ENCODE assay signal across 19 cellular contexts in genomic region chr15:72786244-72786641, GRCh38. TPM values are rescaled to one million over a fixed set of nuclear protein-coding genes. Genes with fewer than 3 reads are reported as not detected.
DNase-seq lines count a peak whose midpoint lies in the region; ATAC-seq, FAIRE-seq and TF ChIP-seq lines count a peak whose summit lies in the region.
"Had no signal": no experiment of that assay in that cellular context is flagged by ENCODE, and none has a peak within 500 bp of the region (broad histone marks: within the 10 kb centered on the region; RNA-seq: fewer than 3 reads in every experiment).

No MANE protein-coding gene starts in this region.

- TF ChIP-seq CTCF in HepG2 (CRISPR knock-in tag; IDR thresholded peaks at IDR 0.05), result no peak
- TF ChIP-seq CTCF in right lobe of liver (IDR thresholded peaks at IDR 0.05), result no peak
- no peak for TF ChIP-seq CTCF in hepatocyte (IDR thresholded peaks at IDR 0.05; ENCODE audit: poor library complexity)

- CTCF ChIA-PET in HepG2 (lab: Yijun Ruan, JAX; ENCODE audit: low intra/inter-chr PET ratio, low total read pairs), result no interaction called here

- H4K20me1 ChIP-seq in HepG2 (ENCODE audit: insufficient read depth, low read length), result no peaks in the 10 kb centered on the region
- peaks cover 4% of the 10 kb centered on the region for H4K20me1 ChIP-seq in hepatocyte (ENCODE audit: insufficient read depth, poor library complexity, severe bottlenecking)

- TF ChIP-seq RAD21 in HepG2 (CRISPR knock-in tag; IDR thresholded peaks at IDR 0.05), result no peak

- intact Hi-C loops in HepG2 (cut with micrococcal nuclease; ENCODE audit: unreplicated experiment) (no loop called here), right lobe of liver (cut with DNase I) (no loop called here)
- intact Hi-C loops in activated T-helper 2 cell treated with anti-CD3 and anti-CD28 coated beads, Interferon-gamma antibody, Interleukin-2, Interleukin-4, amounts not matched to agents 10 μg/mL and 5 μg/mL and 100 μg/mL, durations not matched to agents 14 hours and 24 hours and 36 hours (cut with micrococcal nuclease), result loop anchor here (10.0 kb wide), 3 partner anchors 101 to 561 kb away; partner anchors contain the start of genes BBS4 and HIGD2B

- peaks cover 0 to 9% of the 10 kb centered on the region in 2 experiments; a peak in 1 of 5 replicates for H3K27me3 ChIP-seq in HepG2 (ENCODE audit: control insufficient read depth in 1 of 2, insufficient read depth in 2 of 2, low read length in 2 of 2)
- no peaks in the 10 kb centered on the region for H3K27me3 ChIP-seq in right lobe of liver
- no peaks in the 10 kb centered on the region for H3K27me3 ChIP-seq in hepatocyte
- H3K27me3 ChIP-seq: sigmoid colon had no signal

- TF ChIP-seq EP300 in HepG2 (IDR thresholded peaks at IDR 0.05; ENCODE audit: low read depth in 2 of 2, low read length in 2 of 2), result no peak
- TF ChIP-seq EP300 in HepG2 (CRISPR knock-in tag; IDR thresholded peaks at IDR 0.05; ENCODE audit: borderline replicate concordance), result no peak

- H3K27ac ChIP-seq in HepG2 (ENCODE audit: extremely low read length, insufficient read depth, low read length) (no peak overlapping the region), right lobe of liver (no peak overlapping the region), hepatocyte (peak overlapping the region; percentile 97), temporal lobe (ENCODE audit: low read depth, low read length) (peak overlapping the region; percentile 67)

- TF ChIP-seq POLR2A in HepG2 (IDR thresholded peaks at IDR 0.05; ENCODE audit: insufficient read depth in 1 of 2, low read depth in 2 of 2, low read length in 2 of 2) (no peak), right lobe of liver (IDR thresholded peaks at IDR 0.05) (no peak)

- H2AFZ ChIP-seq in HepG2 (ENCODE audit: low read length), result peak overlapping the region; percentile 74
- peak overlapping the region; percentile 33 for H2AFZ ChIP-seq in hepatocyte

- FAIRE-seq in HepG2 (lab: Jason Lieb, UNC), result no peak

- peaks cover 8% of the 10 kb centered on the region for H3K36me3 Mint-ChIP-seq in activated T-helper 2 cell treated with anti-CD3 and anti-CD28 coated beads, Interferon-gamma antibody, Interleukin-2, Interleukin-4, amounts not matched to agents 10 μg/mL and 5 μg/mL and 100 μg/mL, durations not matched to agents 14 hours and 24 hours and 36 hours (ENCODE audit: low read depth)

- H3K4me3 ChIP-seq in HepG2 (replicated peaks in 1 of 3; ENCODE audit: insufficient read depth in 1 of 3, low read depth in 2 of 3, low read length in 3 of 3) (no peak overlapping the region), right lobe of liver (no peak overlapping the region), hepatocyte (no peak overlapping the region)
- H3K4me3 ChIP-seq: sigmoid colon had no signal

- H3K4me3 Mint-ChIP-seq in activated T-helper 2 cell treated with anti-CD3 and anti-CD28 coated beads, Interferon-gamma antibody, Interleukin-2, Interleukin-4, amounts not matched to agents 10 μg/mL and 5 μg/mL and 100 μg/mL, durations not matched to agents 14 hours and 24 hours and 36 hours (ENCODE audit: low read depth), result no peak overlapping the region

- peaks cover 39% of the 10 kb centered on the region for H3K4me1 ChIP-seq in HepG2 (ENCODE audit: insufficient read depth, low read length)
- H3K4me1 ChIP-seq in right lobe of liver, result peaks cover 0 to 14% (median 8%) of the 10 kb centered on the region in 4 donors
- peaks cover 24% of the 10 kb centered on the region for H3K4me1 ChIP-seq in hepatocyte (ENCODE audit: insufficient read depth)

- H3K4me1 Mint-ChIP-seq in activated T-helper 2 cell treated with anti-CD3 and anti-CD28 coated beads, Interferon-gamma antibody, Interleukin-2, Interleukin-4, amounts not matched to agents 10 μg/mL and 5 μg/mL and 100 μg/mL, durations not matched to agents 14 hours and 24 hours and 36 hours (ENCODE audit: low read depth), result peaks cover 53% of the 10 kb centered on the region

- H3K9me3 ChIP-seq in HepG2 (ENCODE audit: low read length) (no peaks in the 10 kb centered on the region), right lobe of liver (no peaks in the 10 kb centered on the region), hepatocyte (ENCODE audit: low read depth) (no peaks in the 10 kb centered on the region)
- H3K9me3 ChIP-seq: Caco-2, sigmoid colon had no signal

- H3K36me3 ChIP-seq in HepG2 (replicated peaks in 1 of 2; ENCODE audit: control insufficient read depth in 1 of 2, insufficient read depth in 2 of 2, low read length in 2 of 2), result no peaks in the 10 kb centered on the region
- no peaks in the 10 kb centered on the region for H3K36me3 ChIP-seq in right lobe of liver
- H3K36me3 ChIP-seq in hepatocyte (replicated peaks; ENCODE audit: insufficient read depth, low read depth), result no peaks in the 10 kb centered on the region
- H3K36me3 ChIP-seq: sigmoid colon had no signal

- H3K27me3 Mint-ChIP-seq in activated T-helper 2 cell treated with anti-CD3 and anti-CD28 coated beads, Interferon-gamma antibody, Interleukin-2, Interleukin-4, amounts not matched to agents 10 μg/mL and 5 μg/mL and 100 μg/mL, durations not matched to agents 14 hours and 24 hours and 36 hours (ENCODE audit: low read depth), result no peaks in the 10 kb centered on the region

- H3K4me2 ChIP-seq in HepG2 (ENCODE audit: low read depth, low read length) (peak overlapping the region; percentile 32; the same call in 1 of the 2 replicates), hepatocyte (no peak overlapping the region)

- no peak overlapping the region for H3K9ac ChIP-seq in HepG2 (ENCODE audit: insufficient read depth, low read depth, low read length)

- H3K79me2 ChIP-seq in HepG2 (ENCODE audit: insufficient read depth, low read length) (peaks cover 21% of the 10 kb centered on the region), hepatocyte (peaks cover 18% of the 10 kb centered on the region)

- no TSS peak for BruUV-seq in HepG2 (replicated peaks; lab: Mats Ljungman, UMichigan)

- WGBS in HepG2 (ENCODE audit: low lambda C conversion rate), result 67% methylated on average over 4 of the region's 4 CpGs
- 92% methylated on average over 4 of the region's 4 CpGs for WGBS in right lobe of liver (ENCODE audit: insufficient coverage, low coverage, low lambda C conversion rate, missing lambda C conversion rate)
- WGBS in hepatocyte (ENCODE audit: low lambda C conversion rate, missing lambda C conversion rate), result 92% methylated on average over 4 of the region's 4 CpGs

- in situ Hi-C loops in HepG2 (cut with HindIII; ENCODE audit: extremely low pct_ligation_motif_present, low pct_unique_long_range_greater_than_20kb), result no loop called here

- POLR2A ChIA-PET in HepG2 (lab: Yijun Ruan, JAX), result no interaction called here

- ATAC-seq in HepG2 (no peak), right lobe of liver (no peak)
- ATAC-seq in activated CD4-positive, CD25-positive, alpha-beta regulatory T cell treated with anti-CD3 and anti-CD28 coated beads, Interleukin-2, amount 50 U/mL, for 24 hours, result no peak
- ATAC-seq: left lobe of liver had no signal

- peak overlapping the region; percentile 43 for H3K27ac Mint-ChIP-seq in activated T-helper 2 cell treated with anti-CD3 and anti-CD28 coated beads, Interferon-gamma antibody, Interleukin-2, Interleukin-4, amounts not matched to agents 10 μg/mL and 5 μg/mL and 100 μg/mL, durations not matched to agents 14 hours and 24 hours and 36 hours

- no peaks in the 10 kb centered on the region for H3K9me3 Mint-ChIP-seq in activated T-helper 2 cell treated with anti-CD3 and anti-CD28 coated beads, Interferon-gamma antibody, Interleukin-2, Interleukin-4, amounts not matched to agents 10 μg/mL and 5 μg/mL and 100 μg/mL, durations not matched to agents 14 hours and 24 hours and 36 hours

- no peaks in the 10 kb centered on the region for H3K9me2 ChIP-seq in hepatocyte (replicated peaks; ENCODE audit: insufficient read depth)

- no peak for DNase-seq in HepG2 (ENCODE audit: low spot score)
- DNase-seq in right lobe of liver, result no peak
- DNase-seq in activated T-helper 2 cell treated with anti-CD3 and anti-CD28 coated beads, Interferon-gamma antibody, Interleukin-2, Interleukin-4, amounts not matched to agents 10 μg/mL and 5 μg/mL and 100 μg/mL, durations not matched to agents 14 hours and 24 hours and 36 hours (ENCODE audit: low spot score), result no peak
- no peak for DNase-seq in hepatocyte (ENCODE audit: low spot score)
- no peak for DNase-seq in HuH-7.5 (ENCODE audit: low spot score)
- DNase-seq in NCI-H2227 (lab: John Stamatoyannopoulos, UW; ENCODE audit: unreplicated experiment), result no peak
- DNase-seq: activated naive CD4-positive, alpha-beta T cell treated with anti-CD3 and anti-CD28 coated beads, Interleukin-2, amount 50 U/mL, for 16 hours; activated T-cell treated with anti-CD3 and anti-CD28 coated beads for 4 hours; Caco-2; HCEC 1CT; KG1; NCI-H1105; NCI-H69; OCI-M1; SHP77 treated with DMSO at 0.1 percent for 48 hours; sigmoid colon had no signal

RNA-seq across cellular contexts. Expression of gene ADPGK, which starts 2.7 kb away (rescaled TPM):
- 33.5 and 67.5 TPM in 2 replicates for total RNA-seq in HepG2 (2016; rRNA removed; fragmentation: Illumina TruSeq; extraction: Trizol)
- 22.4 and 27.1 TPM in 2 replicates for total RNA-seq in HepG2 (2016; cell fraction: cytosol; rRNA removed; fragmentation: Illumina TruSeq; extraction: Trizol; ENCODE audit: low read depth)
- total RNA-seq in HepG2 (2016; cell fraction: insoluble cytoplasmic fraction; rRNA removed; fragmentation: Illumina TruSeq; extraction: Trizol), result 32.0 and 67.5 TPM in 2 replicates
- 22.2 and 23.4 TPM in 2 replicates for total RNA-seq in HepG2 (2016; cell fraction: membrane; rRNA removed; fragmentation: Illumina TruSeq; extraction: Trizol)
- total RNA-seq in HepG2 (2016; cell fraction: nucleus; rRNA removed; fragmentation: Illumina TruSeq; extraction: Trizol), result 67.5 and 93.2 TPM in 2 replicates
- 59.4 and 61.6 TPM in 2 replicates for polyA plus RNA-seq in HepG2 (2011; rRNA removed)
- 41.8 and 45.0 TPM in 2 replicates for polyA plus RNA-seq in HepG2 (2011; cell fraction: cytosol; rRNA removed)
- 62.2 and 69.8 TPM in 2 replicates for polyA plus RNA-seq in HepG2 (2011; cell fraction: nucleus; rRNA removed)
- 29.7 and 33.7 TPM in 2 replicates for polyA plus RNA-seq in HepG2 (2012)
- polyA plus RNA-seq in HepG2 (2016; cell fraction: cytosol; fragmentation: Illumina TruSeq; extraction: Trizol; ENCODE audit: low read depth), result 4.6 and 4.9 TPM in 2 replicates
- 25.8 and 28.0 TPM in 2 replicates for polyA plus RNA-seq in HepG2 (2016; cell fraction: insoluble cytoplasmic fraction; fragmentation: Illumina TruSeq; extraction: Trizol; ENCODE audit: low read depth)
- polyA plus RNA-seq in HepG2 (2016; cell fraction: membrane; fragmentation: Illumina TruSeq; extraction: Trizol; ENCODE audit: low read depth), result 10.4 and 11.2 TPM in 2 replicates
- polyA plus RNA-seq in HepG2 (2016; cell fraction: nucleus; fragmentation: Illumina TruSeq; extraction: Trizol; ENCODE audit: insufficient read depth, low read depth), result 113 and 118 TPM in 2 replicates
- 47.4 and 81.7 TPM in 2 replicates for polyA minus RNA-seq in HepG2 (2011; rRNA and poly(A)+ RNA removed; ENCODE audit: low replicate concordance)
- 17.2 and 21.0 TPM in 2 replicates for polyA minus RNA-seq in HepG2 (2011; cell fraction: cytosol; rRNA and poly(A)+ RNA removed)
- polyA minus RNA-seq in HepG2 (2011; cell fraction: nucleus; rRNA and poly(A)+ RNA removed), result 86.3 and 91.4 TPM in 2 replicates
- total RNA-seq in right lobe of liver, result 10 to 100 TPM; 13.9 to 22.1 (median 19.8) TPM
- 84.1 and 95.0 TPM in 2 replicates for total RNA-seq in activated T-helper 2 cell treated with anti-CD3 and anti-CD28 coated beads, Interferon-gamma antibody, Interleukin-2, Interleukin-4, amounts not matched to agents 10 μg/mL and 5 μg/mL and 100 μg/mL, durations not matched to agents 14 hours and 24 hours and 36 hours
- total RNA-seq in hepatocyte, result 67.3 and 71.1 TPM in 2 replicates
- 56.3 and 59.2 TPM in 2 replicates for polyA plus RNA-seq in hepatocyte
- total RNA-seq in temporal lobe, result 23.8 TPM

Comparison
In these comparisons a context has a peak if more than half of its experiments do, and no peak if none do; other contexts are left out.
1. H3K27ac ChIP-seq: peak in hepatocyte (single experiment) and temporal lobe (single experiment); none in HepG2 (single experiment) and right lobe of liver (0 of 3).